Comparison of ENCODE assay signal across 8 cellular contexts in genomic region chr18:26089247-26090129, GRCh38. TPM values are rescaled to one million over a fixed set of nuclear protein-coding genes. Genes with fewer than 3 reads are reported as not detected.
DNase-seq lines count a peak whose midpoint lies in the region; ATAC-seq, FAIRE-seq and TF ChIP-seq lines count a peak whose summit lies in the region.

No MANE protein-coding gene starts in this region.

- ATAC-seq in HG03108 (IDR thresholded peaks at IDR 0.05; ENCODE audit: unreplicated experiment): peak; percentile 14
- ATAC-seq in left colon: peak; percentile 0

- intact Hi-C loops in mammary epithelial cell (cut with micrococcal nuclease) (loop anchor here (5.0 kb wide), 2 partner anchors 62 to 138 kb away; partner anchors contain the start of gene TAF4B), left colon (cut with DNase I, micrococcal nuclease) (loop anchor here in 1 of 2 donors (10.0 kb wide), 1 partner anchor 55 kb away; no protein-coding TSS in a partner anchor)

- H3K4me2 ChIP-seq in OCI-LY1 (ENCODE audit: low read length) (peak overlapping the region; percentile 78), mammary epithelial cell (ENCODE audit: insufficient read depth, low read depth, low read length) (peak overlapping the region; percentile 91)

- H3K4me1 ChIP-seq in ACC112 (ENCODE audit: control insufficient read depth, insufficient read depth, low read length, unreplicated experiment) (peaks cover 9% of the 10 kb centered on the region), OCI-LY1 (ENCODE audit: insufficient read depth, low read length, severe bottlenecking) (peaks cover 39% of the 10 kb centered on the region), mammary epithelial cell (ENCODE audit: insufficient read depth, low read length) (peaks cover 18% of the 10 kb centered on the region), stomach smooth muscle (ENCODE audit: control insufficient read depth, insufficient read depth, low read length) (no peaks in the 10 kb centered on the region)

- H3F3A ChIP-seq in OCI-LY1 (ENCODE audit: insufficient read depth, low read length): no peaks in the 10 kb centered on the region

- peak overlapping the region; percentile 91 for H3K27ac ChIP-seq in ACC112 (ENCODE audit: low read depth, low read length)
- peak overlapping the region; percentile 47 for H3K27ac ChIP-seq in OCI-LY1 (ENCODE audit: low read depth, low read length, poor library complexity, severe bottlenecking)
- H3K27ac ChIP-seq in mammary epithelial cell (ENCODE audit: insufficient read depth, low read depth, low read length): peak overlapping the region; percentile 84
- peak overlapping the region; percentile 97 for H3K27ac ChIP-seq in stomach smooth muscle (ENCODE audit: low read length)

- H3K4me3 ChIP-seq in ACC112 (ENCODE audit: low read depth, low read length) (peak overlapping the region; percentile 88), OCI-LY1 (ENCODE audit: low read depth, low read length, poor library complexity, severe bottlenecking) (peak overlapping the region; percentile 95), mammary epithelial cell (replicated peaks in 1 of 3; ENCODE audit: insufficient read depth in 1 of 3, low read depth in 2 of 3, low read length in 3 of 3) (peak overlapping the region; percentile 96 to 99 (median 98)), stomach smooth muscle (ENCODE audit: low read length in 2 of 2) (peak overlapping the region; percentile 93 to 96)

- CTCF ChIA-PET in mammary epithelial cell (lab: Charles Lee; ENCODE audit: low non-redundant PET): interaction anchor here (0.7 kb wide), 1 partner anchor 1223 kb away, joined by 3 read pairs; no protein-coding TSS in a partner anchor

- DNase-seq in GM12892 (ENCODE audit: insufficient read length) (no peak), mammary epithelial cell (peak; percentile 40), left colon (peak in 1 of 2 donors; percentile 7), COR-L47 (lab: John Stamatoyannopoulos, UW) (no peak)

- H3K9ac ChIP-seq in OCI-LY1 (ENCODE audit: low read length) (peak overlapping the region; percentile 94), mammary epithelial cell (ENCODE audit: insufficient read depth, low read length) (peak overlapping the region; percentile 93), stomach smooth muscle (ENCODE audit: low read length in 2 of 2) (peak overlapping the region; percentile 95)

- H3K27me3 ChIP-seq in ACC112 (ENCODE audit: insufficient read depth, low read length): no peaks in the 10 kb centered on the region
- H3K27me3 ChIP-seq in OCI-LY1 (ENCODE audit: insufficient read depth, low read length): no peaks in the 10 kb centered on the region
- H3K27me3 ChIP-seq in mammary epithelial cell (ENCODE audit: insufficient read depth, low read length): no peaks in the 10 kb centered on the region
- no peaks in the 10 kb centered on the region for H3K27me3 ChIP-seq in stomach smooth muscle (ENCODE audit: control insufficient read depth in 1 of 2, insufficient read depth in 2 of 2, low read length in 2 of 2)

- H3K36me3 ChIP-seq in ACC112 (ENCODE audit: insufficient read depth, low read length): peaks cover 22% of the 10 kb centered on the region
- peaks cover 31% of the 10 kb centered on the region for H3K36me3 ChIP-seq in OCI-LY1 (ENCODE audit: insufficient read depth, low read length)
- peaks cover 23% of the 10 kb centered on the region for H3K36me3 ChIP-seq in mammary epithelial cell (ENCODE audit: insufficient read depth, low read length)
- peaks cover 0 to 3% of the 10 kb centered on the region in 2 donors for H3K36me3 ChIP-seq in stomach smooth muscle (ENCODE audit: control insufficient read depth in 2 of 2, insufficient read depth in 2 of 2, low read length in 2 of 2)

- TF ChIP-seq CTCF in OCI-LY1 (IDR thresholded peaks at IDR 0.05; ENCODE audit: low read length) (no peak), mammary epithelial cell (conservative IDR thresholded peaks at IDR 0.05 in 1 of 2, IDR thresholded peaks at IDR 0.05 in 1 of 2; ENCODE audit: extremely low read depth in 1 of 2, insufficient read depth in 1 of 2, low read depth in 1 of 2, low read length in 2 of 2) (no peak)

- H2AFZ ChIP-seq in ACC112 (ENCODE audit: low read length, unreplicated experiment): peak overlapping the region; percentile 92
- H2AFZ ChIP-seq in OCI-LY1 (ENCODE audit: low read length): no peak overlapping the region
- H2AFZ ChIP-seq in mammary epithelial cell (ENCODE audit: low read depth, low read length): peak overlapping the region; percentile 99

- dilution Hi-C loops in mammary epithelial cell (cut with HindIII; ENCODE audit: low sequenced_read_pairs): no loop called here

- no peaks in the 10 kb centered on the region for H3K9me2 ChIP-seq in OCI-LY1 (ENCODE audit: low read depth, low read length)

- peak; percentile 24 for FAIRE-seq in GM12892 (lab: Jason Lieb, UNC)

- TF ChIP-seq POLR2A in GM12892 (IDR thresholded peaks at IDR 0.05; ENCODE audit: low read depth, low read length): no peak

- WGBS in mammary epithelial cell (ENCODE audit: low coverage, missing lambda C conversion rate): 0% methylated on average over 11 of the region's 36 CpGs

- no TSS peak for BruUV-seq in mammary epithelial cell (replicated peaks; lab: Mats Ljungman, UMichigan)

- H3K79me2 ChIP-seq in ACC112 (ENCODE audit: control insufficient read depth, insufficient read depth, low read length, unreplicated experiment) (peaks cover 57% of the 10 kb centered on the region), OCI-LY1 (ENCODE audit: insufficient read depth, low read length) (peaks cover 52% of the 10 kb centered on the region), mammary epithelial cell (ENCODE audit: insufficient read depth, low read length) (peaks cover 61% of the 10 kb centered on the region)

- H4K20me1 ChIP-seq in OCI-LY1 (ENCODE audit: insufficient read depth, low read length): no peaks in the 10 kb centered on the region
- peaks cover 1% of the 10 kb centered on the region for H4K20me1 ChIP-seq in mammary epithelial cell (ENCODE audit: insufficient read depth, low read length)

- H3K9me3 ChIP-seq in OCI-LY1 (ENCODE audit: low read length): no peaks in the 10 kb centered on the region
- no peaks in the 10 kb centered on the region for H3K9me3 ChIP-seq in mammary epithelial cell (replicated peaks; ENCODE audit: insufficient read depth, low read length)
- H3K9me3 ChIP-seq in stomach smooth muscle (ENCODE audit: control insufficient read depth in 2 of 2, low read length in 2 of 2): no peaks in the 10 kb centered on the region

- in situ Hi-C loops in mammary epithelial cell (cut with MboI; ENCODE audit: low sequenced_read_pairs in 2 of 2): no loop called here

RNA-seq across cellular contexts. Expression of gene SS18, which starts 0.9 kb away (rescaled TPM):
- 35.6 TPM for polyA plus RNA-seq in GM12892 (2012; ENCODE audit: missing spikeins)
- total RNA-seq in mammary epithelial cell (100 to 1,000 TPM in 1 of 2 donors, 10 to 100 TPM in 1; 99.7 to 137 TPM), left colon (10 to 100 TPM; 47.6 to 48.4 TPM)
- 142 TPM for polyA plus RNA-seq in mammary epithelial cell
- 52.4 TPM for polyA minus RNA-seq in mammary epithelial cell

RNA-seq across cellular contexts. Expression of gene PSMA8, which starts 44.2 kb away (rescaled TPM):
- polyA plus RNA-seq in GM12892 (2012; ENCODE audit: missing spikeins): 2.8 TPM
- not detected for total RNA-seq in mammary epithelial cell
- not detected for polyA plus RNA-seq in mammary epithelial cell
- polyA minus RNA-seq in mammary epithelial cell: not detected
- not detected for total RNA-seq in left colon

Comparison
In these comparisons a context has a peak if more than half of its experiments do, and no peak if none do; other contexts are left out.
1. H3K27ac ChIP-seq: peak in every context shown above with its lines; median percentile 97 in stomach smooth muscle; 91 in ACC112; 84 in mammary epithelial cell; 47 in OCI-LY1.